1 cellular context compared by ENCODE assay signal in the genomic region with DNA sequence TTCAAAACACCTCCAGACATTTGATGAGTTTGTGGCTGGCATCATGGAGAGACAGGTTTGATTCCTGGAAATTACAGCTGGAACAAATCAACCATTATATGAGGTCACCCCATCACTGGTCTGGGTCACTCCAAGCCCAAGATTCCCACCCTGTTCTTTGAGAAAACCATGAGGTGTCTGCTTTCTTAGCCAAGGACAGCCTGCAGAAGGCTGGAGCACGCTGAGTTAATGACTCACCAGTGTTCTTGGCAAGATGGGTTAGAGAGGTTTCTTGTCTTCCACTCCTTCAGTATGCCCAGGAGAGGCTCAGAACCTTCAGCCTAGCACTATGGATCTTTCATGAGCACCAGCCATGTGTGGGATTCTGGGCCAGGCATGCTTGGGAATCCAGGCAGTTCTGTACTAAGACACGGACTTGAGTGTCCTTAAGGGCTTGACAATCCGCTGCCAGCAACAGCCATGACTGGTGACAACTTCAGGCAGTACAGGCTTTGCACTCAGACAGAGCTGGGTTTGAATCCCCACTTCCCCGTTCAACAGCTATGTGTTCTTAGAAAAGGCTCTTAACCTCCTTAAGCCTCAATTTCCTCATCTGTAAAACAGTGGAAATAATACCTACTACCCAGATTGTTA.
TF ChIP-seq lines count a peak whose summit lies in the region.

No MANE protein-coding gene starts in this region.

TF ChIP-seq in GM12878, 131 proteins besides CTCF, POLR2A, EP300 and RAD21:
- TF ChIP-seq POU2F2 (IDR thresholded peaks at IDR 0.05; ENCODE audit: borderline replicate concordance, low read depth, low read length), result no peak
- TF ChIP-seq SPI1 (IDR thresholded peaks at IDR 0.05; ENCODE audit: borderline replicate concordance, insufficient read depth, low read depth, low read length), result 0 out of 2 replicates have a peak, but pooled peaks have one; percentile 3
